6 cellular contexts compared by ENCODE assay signal in genomic region chr11:67392182-67392715, GRCh38. TPM values are rescaled to one million over a fixed set of nuclear protein-coding genes. Genes with fewer than 3 reads are reported as not detected.
DNase-seq lines count a peak whose midpoint lies in the region; ATAC-seq and TF ChIP-seq lines count a peak whose summit lies in the region.

No MANE protein-coding gene starts in this region.

- TF ChIP-seq CTCF in cardiac fibroblast (IDR thresholded peaks at IDR 0.05; ENCODE audit: low read depth, low read length): no peak
- TF ChIP-seq CTCF in prostate gland (IDR thresholded peaks at IDR 0.05): no peak

- 8% methylated on average over 25 of the region's 31 CpGs for WGBS in prostate gland

- peak overlapping the region; percentile 72 to 80 for H3K27ac ChIP-seq in prostate gland

- no peak for ATAC-seq in GM19397 (IDR thresholded peaks at IDR 0.05; ENCODE audit: unreplicated experiment)

- peak overlapping the region; percentile 85 to 94 for H3K4me3 ChIP-seq in cardiac fibroblast (replicated peaks in 1 of 2; ENCODE audit: low read depth in 2 of 2, low read length in 2 of 2)
- peak overlapping the region; percentile 78 to 88 for H3K4me3 ChIP-seq in prostate gland

- H3K36me3 ChIP-seq in prostate gland: no peaks in the 10 kb centered on the region

- TF ChIP-seq POLR2A in prostate gland (IDR thresholded peaks at IDR 0.05): no peak

- peaks cover 6% of the 10 kb centered on the region for H3K4me1 ChIP-seq in prostate gland (replicated peaks)

- no peaks in the 10 kb centered on the region for H3K9me3 ChIP-seq in prostate gland

- H3K27me3 ChIP-seq in prostate gland (replicated peaks; ENCODE audit: insufficient read depth): no peaks in the 10 kb centered on the region

- DNase-seq in DMS 273 (lab: John Stamatoyannopoulos, UW; ENCODE audit: unreplicated experiment) (peak; percentile 52), DMS 273 treated with DMSO at 0.1 percent for 48 hours (lab: John Stamatoyannopoulos, UW) (no peak), cardiac fibroblast (ENCODE audit: low read depth in 2 of 2) (no peak), prostate gland (ENCODE audit: low spot score) (no peak), NCI-H2107 treated with DMSO at 0.1 percent for 48 hours (lab: John Stamatoyannopoulos, UW; ENCODE audit: unreplicated experiment) (no peak)

- intact Hi-C loops in prostate gland (cut with DNase I): no loop called here

RNA-seq across cellular contexts. Expression of gene RAD9A, which starts 0.5 kb away (rescaled TPM):
- 10 to 100 TPM; 30.2 to 49.4 TPM for total RNA-seq in prostate gland

RNA-seq across cellular contexts. Expression of gene PPP1CA, which starts 9.4 kb away (rescaled TPM):
- 100 to 1,000 TPM; 168 to 215 TPM for total RNA-seq in prostate gland

RNA-seq across cellular contexts. Expression of gene TBC1D10C, which starts 11.6 kb away (rescaled TPM):
- 1 to 10 TPM; 3.7 to 6.5 TPM for total RNA-seq in prostate gland

RNA-seq across cellular contexts. Expression of gene CLCF1, which starts 18.9 kb away (rescaled TPM):
- 1 to 10 TPM; 2.5 to 2.6 TPM for total RNA-seq in prostate gland

RNA-seq across cellular contexts. Expression of gene CARNS1, which starts 23.2 kb away (rescaled TPM):
- total RNA-seq in prostate gland: 1 to 10 TPM in 1 of 2 donors, under 1 TPM in 1; 0.91 to 1.0 TPM
